ENCODE assay signal across 12 cellular contexts in genomic region chr11:9047986-9048522, GRCh38. TPM values are rescaled to one million over a fixed set of nuclear protein-coding genes. Genes with fewer than 3 reads are reported as not detected.
A peak's percentile ranks its signal among the peaks of the same experiment; 100 is the strongest.
DNase-seq lines count a peak whose midpoint lies in the region; ATAC-seq and TF ChIP-seq lines count a peak whose summit lies in the region.
"Had no signal": no experiment of that assay in that cellular context is flagged by ENCODE, and none has a peak within 500 bp of the region (broad histone marks: within the 10 kb centered on the region; RNA-seq: fewer than 3 reads in every experiment).

No MANE protein-coding gene starts in this region.

- H3K36me3 Mint-ChIP-seq in WTC11 = no peaks in the 10 kb centered on the region
- H3K36me3 Mint-ChIP-seq: activated CD8-positive, alpha-beta memory T cell treated with anti-CD3 and anti-CD28 coated beads, Interleukin-2, amount 10 ng/mL, durations not matched to agents 7 days and 5 days had no signal

- H3K27me3 ChIP-seq in esophagus muscularis mucosa = no peaks in the 10 kb centered on the region

- no peak overlapping the region for H3K4me3 Mint-ChIP-seq in WTC11
- H3K4me3 Mint-ChIP-seq: activated CD8-positive, alpha-beta memory T cell treated with anti-CD3 and anti-CD28 coated beads, Interleukin-2, amount 10 ng/mL, durations not matched to agents 7 days and 5 days; T-helper 2 cell treated with Interferon-gamma antibody and Interleukin-4, amounts not matched to agents 5 μg/mL and 100 μg/mL, for 36 hours had no signal

- WGBS in esophagus muscularis mucosa = 33% methylated on average over 9 of the region's 9 CpGs

- CTCF ChIA-PET in AG04449 (lab: Yijun Ruan, JAX) (interaction anchor here (1.0 to 2.1 kb wide), 4 partner anchors 9 to 90 kb away, joined by 3 to 8 read pairs (median 6); no protein-coding TSS in a partner anchor), WTC11 (lab: Charles Lee) (interaction anchor here (0.7 to 4.0 kb wide), 10 partner anchors 12 to 785 kb away, joined by 3 to 20 read pairs (median 4); partner anchors contain the start of gene LMO1)

- no peak for TF ChIP-seq POLR2A in esophagus muscularis mucosa (IDR thresholded peaks at IDR 0.05; ENCODE audit: low read depth)

- H3K9me3 Mint-ChIP-seq in WTC11 = no peaks in the 10 kb centered on the region
- H3K9me3 Mint-ChIP-seq: T-helper 2 cell treated with Interferon-gamma antibody and Interleukin-4, amounts not matched to agents 5 μg/mL and 100 μg/mL, for 36 hours had no signal

- H3K27me3 Mint-ChIP-seq in WTC11 (ENCODE audit: low read depth) = no peaks in the 10 kb centered on the region

- H3K36me3 ChIP-seq in esophagus muscularis mucosa (no peaks in the 10 kb centered on the region), mucosa of descending colon (ENCODE audit: low read depth) (no peaks in the 10 kb centered on the region)

- H3K9me3 ChIP-seq in esophagus muscularis mucosa (no peaks in the 10 kb centered on the region), mucosa of descending colon (no peaks in the 10 kb centered on the region)

- H3K4me1 Mint-ChIP-seq in WTC11 = peaks cover 33% of the 10 kb centered on the region
- H3K4me1 Mint-ChIP-seq: activated CD8-positive, alpha-beta memory T cell treated with anti-CD3 and anti-CD28 coated beads, Interleukin-2, amount 10 ng/mL, durations not matched to agents 7 days and 5 days had no signal

- no peak for TF ChIP-seq EP300 in esophagus muscularis mucosa (IDR thresholded peaks at IDR 0.05)

- no peak overlapping the region for H3K27ac Mint-ChIP-seq in WTC11
- H3K27ac Mint-ChIP-seq: activated CD8-positive, alpha-beta memory T cell treated with anti-CD3 and anti-CD28 coated beads, Interleukin-2, amount 10 ng/mL, durations not matched to agents 7 days and 5 days; T-helper 2 cell treated with Interferon-gamma antibody and Interleukin-4, amounts not matched to agents 5 μg/mL and 100 μg/mL, for 36 hours had no signal

- peak; percentile 23 for DNase-seq in AG04449 (ENCODE audit: low read depth, low spot score)
- DNase-seq in NCI-H128 (lab: John Stamatoyannopoulos, UW; ENCODE audit: unreplicated experiment) = peak; percentile 3
- no peak for DNase-seq in esophagus muscularis mucosa (ENCODE audit: extremely low spot score)
- no peak for DNase-seq in mucosa of descending colon
- DNase-seq in WTC11 (ENCODE audit: low spot score) = no peak
- DNase-seq in omental fat pad (ENCODE audit: low spot score) = no peak
- DNase-seq in iPS-NIHi11 (ENCODE audit: low spot score) = no peak
- DNase-seq: activated CD8-positive, alpha-beta memory T cell treated with anti-CD3 and anti-CD28 coated beads, Interleukin-2, amount 10 ng/mL, durations not matched to agents 7 days and 5 days; mammary epithelial cell had no signal

- H3K27ac ChIP-seq in esophagus muscularis mucosa (replicated peaks in 1 of 4) = peak overlapping the region; percentile 65 to 83 (median 70)

- H3K4me1 ChIP-seq in esophagus muscularis mucosa = peaks cover 9 to 34% (median 30%) of the 10 kb centered on the region in 4 donors
- H3K4me1 ChIP-seq in mucosa of descending colon (ENCODE audit: low read depth) = no peaks in the 10 kb centered on the region

- H3K4me3 ChIP-seq in AG04449 (ENCODE audit: low read depth, low read length) (no peak overlapping the region), esophagus muscularis mucosa (peak overlapping the region; percentile 5 to 21 (median 20)), mucosa of descending colon (no peak overlapping the region)

- POLR2A ChIA-PET in AG04449 (lab: Yijun Ruan, JAX) = interaction anchor here (0.7 to 1.1 kb wide), 2 partner anchors 12 to 412 kb away, joined by 3 read pairs; no protein-coding TSS in a partner anchor
- POLR2A ChIA-PET in WTC11 (lab: Charles Lee) = interaction anchor here (0.7 kb wide), 1 partner anchor 11 kb away, joined by 3 read pairs; no protein-coding TSS in a partner anchor

- TF ChIP-seq CTCF in AG04449 (IDR thresholded peaks at IDR 0.05; ENCODE audit: insufficient read depth, low read length, missing control alignments) = no peak
- no peak for TF ChIP-seq CTCF in esophagus muscularis mucosa (IDR thresholded peaks at IDR 0.05)
- TF ChIP-seq CTCF in mucosa of descending colon (IDR thresholded peaks at IDR 0.05) = no peak
- TF ChIP-seq CTCF in WTC11 (IDR thresholded peaks at IDR 0.05) = no peak
- TF ChIP-seq CTCF in omental fat pad (IDR thresholded peaks at IDR 0.05) = no peak

- intact Hi-C loops in esophagus muscularis mucosa (cut with DNase I) (no loop called here), mucosa of descending colon (cut with DNase I, micrococcal nuclease) (no loop called here)

- ATAC-seq in mucosa of descending colon = peak; percentile 11
- ATAC-seq in WTC11 = no peak; the same call in 1 of the 2 replicates
- no peak for ATAC-seq in omental fat pad (ENCODE audit: low FRiP score)
- ATAC-seq in HG03439 (IDR thresholded peaks at IDR 0.05; ENCODE audit: unreplicated experiment) = no peak
- ATAC-seq: activated CD8-positive, alpha-beta memory T cell treated with anti-CD3 and anti-CD28 coated beads, Interleukin-2, amount 10 ng/mL, durations not matched to agents 7 days and 5 days; esophagus mucosa had no signal

TF ChIP-seq in WTC11, 78 proteins besides CTCF, POLR2A, EP300 and RAD21 (continues in another document):
- TF ChIP-seq ZNF219 (CRISPR knock-in tag; IDR thresholded peaks at IDR 0.05; ENCODE audit: borderline replicate concordance) = no peak
- TF ChIP-seq ATF3 (CRISPR knock-in tag; conservative IDR thresholded peaks at IDR 0.05) = no peak
- TF ChIP-seq GTF2I (CRISPR knock-in tag; conservative IDR thresholded peaks at IDR 0.05) = no peak
- no peak for TF ChIP-seq CBFB (CRISPR knock-in tag; IDR thresholded peaks at IDR 0.05; ENCODE audit: low read depth)
- TF ChIP-seq ZNF121 (CRISPR knock-in tag; IDR thresholded peaks at IDR 0.05) = no peak
- TF ChIP-seq ZNF512 (CRISPR knock-in tag; IDR thresholded peaks at IDR 0.05; ENCODE audit: borderline replicate concordance) = no peak
- no peak for TF ChIP-seq TEAD1 (CRISPR knock-in tag; IDR thresholded peaks at IDR 0.05)
- no peak for TF ChIP-seq E2F5 (CRISPR knock-in tag; IDR thresholded peaks at IDR 0.05)

RNA-seq across cellular contexts. Expression of gene SCUBE2, which starts 43.3 kb away (rescaled TPM):
- total RNA-seq in esophagus muscularis mucosa (10 to 100 TPM in 1 of 4 donors, 1 to 10 TPM in 3; 1.7 to 11.5 (median 8.2) TPM), mucosa of descending colon (10 to 100 TPM in 2 of 3 donors, 1 to 10 TPM in 1; 8.7 to 18.7 (median 15.9) TPM), WTC11 (2021) (0.64 to 1.9 TPM (median 1.2 TPM) in 3 replicates), omental fat pad (10 to 100 TPM in 3 of 4 donors, 1 to 10 TPM in 1; 8.8 to 50.6 (median 29.8) TPM)
- total RNA-seq: activated CD8-positive, alpha-beta memory T cell treated with anti-CD3 and anti-CD28 coated beads, Interleukin-2, amount 10 ng/mL, durations not matched to agents 7 days and 5 days had no signal

RNA-seq across cellular contexts. Expression of gene NRIP3, which starts 44.3 kb away (rescaled TPM):
- 1 to 10 TPM; 2.1 to 4.0 (median 3.5) TPM for total RNA-seq in esophagus muscularis mucosa
- total RNA-seq in mucosa of descending colon = 1 to 10 TPM in 1 of 3 donors, under 1 TPM in 2; 0.20 to 1.6 (median 0.63) TPM
- 3.9 to 4.5 TPM (median 4.4 TPM) in 3 replicates for total RNA-seq in WTC11 (2021)
- 10 to 100 TPM in 1 of 4 donors, 1 to 10 TPM in 2, under 1 TPM in 1; 0.63 to 13.1 (median 2.8) TPM for total RNA-seq in omental fat pad

Comparison
In these comparisons a context has a peak if more than half of its experiments do, and no peak if none do; other contexts are left out.
1. DNase-seq: peak in AG04449 (single experiment) and NCI-H128 (single experiment); none in esophagus muscularis mucosa (single experiment), mucosa of descending colon (0 of 3), WTC11 (single experiment), omental fat pad (single experiment) and iPS-NIHi11 (single experiment).
2. H3K4me3 ChIP-seq: peak in esophagus muscularis mucosa (4 of 4); none in AG04449 (single experiment) and mucosa of descending colon (single experiment).